Comparison of ENCODE assay signal across 8 cellular contexts in the genomic region with DNA sequence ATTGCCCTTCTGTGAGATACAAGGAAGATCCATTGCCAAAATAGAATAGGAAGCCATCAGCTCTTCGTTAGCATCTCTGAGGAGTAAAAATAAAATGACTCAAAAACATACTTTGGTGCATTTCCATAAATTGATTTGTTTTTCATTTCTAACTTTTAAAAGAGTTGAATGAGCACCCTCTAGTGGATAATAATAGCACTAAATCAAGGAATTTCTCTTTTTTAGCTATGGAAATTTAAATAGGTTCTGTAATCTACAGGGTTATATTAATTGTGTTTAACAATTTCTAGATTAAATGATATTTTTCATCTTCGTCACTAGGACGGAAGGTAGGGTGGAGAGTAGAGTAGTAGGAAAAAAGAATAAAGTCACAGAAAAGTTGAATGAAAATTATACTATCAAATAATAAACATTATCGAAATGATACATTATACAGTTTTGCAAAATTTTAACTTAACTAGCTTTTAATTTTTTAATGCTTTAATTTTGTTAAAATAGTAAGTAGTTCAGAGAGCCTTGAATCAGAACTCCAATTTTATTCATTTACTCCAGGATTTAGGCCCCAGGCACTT. TPM values are rescaled to one million over a fixed set of nuclear protein-coding genes. Genes with fewer than 3 reads are reported as not detected.
A peak's percentile ranks its signal among the peaks of the same experiment; 100 is the strongest.
DNase-seq lines count a peak whose midpoint lies in the region; ATAC-seq and TF ChIP-seq lines count a peak whose summit lies in the region.
"Had no signal": no experiment of that assay in that cellular context is flagged by ENCODE, and none has a peak within 500 bp of the region (broad histone marks: within the 10 kb centered on the region; RNA-seq: fewer than 3 reads in every experiment).

No MANE protein-coding gene starts in this region.

- 0 out of 2 replicates have a peak, but pooled peaks cover 5% of the 10 kb centered on the region for H3K36me3 ChIP-seq in Loucy (ENCODE audit: insufficient read depth, low read length)

- peak overlapping the region; percentile 4 for H3K4me2 ChIP-seq in Loucy (ENCODE audit: low read depth, low read length, poor library complexity, severe bottlenecking)

- H4K20me1 ChIP-seq in Loucy (ENCODE audit: insufficient read depth, low read length, poor library complexity, severe bottlenecking) = peaks cover 16% of the 10 kb centered on the region

- H3K36me3 Mint-ChIP-seq in MCF 10A (ENCODE audit: insufficient read depth, unreplicated experiment) = peaks cover 25% of the 10 kb centered on the region

- H3F3A ChIP-seq in Loucy (ENCODE audit: low read depth) = no peaks in the 10 kb centered on the region

- H3K4me1 ChIP-seq in Loucy (ENCODE audit: insufficient read depth, low read length, poor library complexity, severe bottlenecking) = peaks cover 35% of the 10 kb centered on the region

- intact Hi-C loops in MCF 10A (cut with micrococcal nuclease) = loop anchor here (1.0 to 10.0 kb wide), 3 partner anchors 65 to 225 kb away; no protein-coding TSS in a partner anchor

- no peak for ATAC-seq in HG03159 (IDR thresholded peaks at IDR 0.05; ENCODE audit: unreplicated experiment)

- no peak overlapping the region for H3K27ac Mint-ChIP-seq in MCF 10A (ENCODE audit: low read depth, unreplicated experiment)

- no peak overlapping the region for H2AFZ ChIP-seq in Loucy (ENCODE audit: low read length)

- CTCF ChIA-PET in MCF 10A (lab: Yijun Ruan, JAX) = interaction anchor here (0.5 to 6.4 kb wide), 28 partner anchors 10 to 226 kb away, joined by 3 to 37 read pairs (median 4); no protein-coding TSS in a partner anchor

- no TSS peak for BruUV-seq in MCF 10A (replicated peaks; lab: Mats Ljungman, UMichigan)

- peaks cover 15% of the 10 kb centered on the region for H3K4me1 Mint-ChIP-seq in MCF 10A (ENCODE audit: insufficient read depth, unreplicated experiment)

- no peak overlapping the region for H3K4me3 Mint-ChIP-seq in MCF 10A (ENCODE audit: unreplicated experiment)
- H3K4me3 Mint-ChIP-seq: T-cell had no signal

- no peaks in the 10 kb centered on the region; the same call in 1 of the 2 replicates for H3K9me3 ChIP-seq in Loucy (ENCODE audit: insufficient read depth, low read depth, low read length)

- no peaks in the 10 kb centered on the region for H3K9me2 ChIP-seq in Loucy (replicated peaks; ENCODE audit: low read depth, low read length)

- POLR2A ChIA-PET in MCF 10A (lab: Yijun Ruan, JAX) = interaction anchor here (0.6 to 0.7 kb wide), 2 partner anchors 90 to 186 kb away, joined by 3 to 4 read pairs; a partner anchor contains a TSS

- H3K9me3 Mint-ChIP-seq in MCF 10A (ENCODE audit: unreplicated experiment) = peaks cover 18% of the 10 kb centered on the region

- H3K9ac ChIP-seq in Loucy (ENCODE audit: low read depth, low read length, poor library complexity, severe bottlenecking) = no peak overlapping the region

- H3K4me3 ChIP-seq in Loucy (ENCODE audit: low read length, poor library complexity, severe bottlenecking) = no peak overlapping the region

- H3K27me3 ChIP-seq in Loucy (ENCODE audit: insufficient read depth, low read length, poor library complexity, severe bottlenecking) = no peaks in the 10 kb centered on the region

- peak; percentile 7 for DNase-seq in EL
- peak; percentile 27 for DNase-seq in MCF 10A (ENCODE audit: unreplicated experiment)
- DNase-seq in myocyte (ENCODE audit: low read depth) = peak; percentile 23
- no peak for DNase-seq in NCI-H187 (lab: John Stamatoyannopoulos, UW)
- DNase-seq in SHP77 (lab: John Stamatoyannopoulos, UW) = no peak
- DNase-seq: T-cell had no signal

- TF ChIP-seq CTCF in Loucy (conservative IDR thresholded peaks at IDR 0.05; ENCODE audit: low read length) = peak; percentile 84
- TF ChIP-seq CTCF in MCF 10A (IDR thresholded peaks at IDR 0.05; ENCODE audit: unreplicated experiment) = peak; percentile 47

- H3K79me2 ChIP-seq in Loucy (ENCODE audit: insufficient read depth, low read length) = peaks cover 27% of the 10 kb centered on the region

- H3K27me3 Mint-ChIP-seq in MCF 10A (ENCODE audit: insufficient read depth, unreplicated experiment) = no peaks in the 10 kb centered on the region
- H3K27me3 Mint-ChIP-seq: T-cell had no signal

RNA-seq across cellular contexts. Expression of a gene that starts 6.5 kb away (rescaled TPM):
- total RNA-seq in MCF 10A (2022) = 10.6 and 13.0 TPM in 2 replicates
- total RNA-seq in myocyte = 8.5 and 9.6 TPM in 2 replicates
- 5.6 TPM for polyA plus RNA-seq in myocyte (2012)

RNA-seq across cellular contexts. Expression of a gene that starts 6.6 kb away (rescaled TPM):
- 3.4 and 5.0 TPM in 2 replicates for total RNA-seq in MCF 10A (2022)
- 3.3 and 3.9 TPM in 2 replicates for total RNA-seq in myocyte
- 3.0 TPM for polyA plus RNA-seq in myocyte (2012)

RNA-seq across cellular contexts. Expression of a gene that starts 40.9 kb away (rescaled TPM):
- total RNA-seq in MCF 10A (2022) = 0.27 TPM in 1 of 2 replicates, not detected in the other
- not detected in 2 replicates for total RNA-seq in myocyte
- polyA plus RNA-seq in myocyte (2012) = 0.16 TPM
- total RNA-seq: T-cell had no signal

Comparison
In these comparisons a context has a peak if more than half of its experiments do, and no peak if none do; other contexts are left out.
1. DNase-seq: peak in EL (single experiment), MCF 10A (single experiment) and myocyte (single experiment); none in NCI-H187 (0 of 2) and SHP77 (0 of 2).